In genomic region chr11:12800032-12800671, GRCh38 we compare ENCODE assay signal across 8 cellular contexts.
DNase-seq lines count a peak whose midpoint lies in the region; ATAC-seq and TF ChIP-seq lines count a peak whose summit lies in the region.

No MANE protein-coding gene starts in this region.

- TF ChIP-seq POLR2A in prostate gland (IDR thresholded peaks at IDR 0.05): no peak

- no peaks in the 10 kb centered on the region for H3K27me3 ChIP-seq in GM23248 (replicated peaks; ENCODE audit: insufficient read depth)
- H3K27me3 ChIP-seq in prostate gland (replicated peaks; ENCODE audit: insufficient read depth): no peaks in the 10 kb centered on the region

- no peak for TF ChIP-seq CTCF in fibroblast of mammary gland (conservative IDR thresholded peaks at IDR 0.05; ENCODE audit: control insufficient read depth, insufficient read depth, low read depth, low read length)
- no peak for TF ChIP-seq CTCF in prostate gland (IDR thresholded peaks at IDR 0.05)

- H2AFZ ChIP-seq in GM23248: no peak overlapping the region

- H3K9me3 ChIP-seq in GM23248 (ENCODE audit: low read depth) (no peaks in the 10 kb centered on the region), prostate gland (no peaks in the 10 kb centered on the region)

- no peaks in the 10 kb centered on the region for H3K4me1 Mint-ChIP-seq in activated T-cell treated with anti-CD3 and anti-CD28 coated beads, Interleukin-2, amount 50 U/mL, for 72 hours (ENCODE audit: low read depth)

- no peak overlapping the region for H3K4me3 Mint-ChIP-seq in activated T-cell treated with anti-CD3 and anti-CD28 coated beads, Interleukin-2, amount 50 U/mL, for 72 hours

- in situ Hi-C loops in GM23248 (cut with MboI): no loop called here

- H3K4me1 ChIP-seq in GM23248 (ENCODE audit: insufficient read depth) (peaks cover 39% of the 10 kb centered on the region), prostate gland (replicated peaks) (peaks cover 14% of the 10 kb centered on the region)

- ATAC-seq in activated T-cell treated with anti-CD3 and anti-CD28 coated beads, Interleukin-2, amount 50 U/mL, for 72 hours (replicated peaks in 1 of 2): no peak
- ATAC-seq in HG02973 (IDR thresholded peaks at IDR 0.05; ENCODE audit: unreplicated experiment) (no peak), GM19324 (IDR thresholded peaks at IDR 0.05; ENCODE audit: low FRiP score, unreplicated experiment) (no peak)

- DNase-seq in GM23248 (peak; percentile 83), NCI-H748 treated with DMSO at 0.1 percent for 48 hours (lab: John Stamatoyannopoulos, UW) (peak; percentile 89), fibroblast of mammary gland (ENCODE audit: low read depth) (peak; percentile 64), prostate gland (ENCODE audit: low spot score) (peak; percentile 63)
- DNase-seq in activated T-cell treated with anti-CD3 and anti-CD28 coated beads, Interleukin-2, amount 50 U/mL, for 72 hours: no peak
- DNase-seq in activated CD4-positive, alpha-beta T cell treated with anti-CD3 and anti-CD28 coated beads for 1 hour: no peak

- WGBS in GM23248 (ENCODE audit: low coverage in 1 of 2, low lambda C conversion rate in 2 of 2, missing lambda C conversion rate in 2 of 2), 2 experiments: 69 to 78% methylated on average over 8 of the region's 8 CpGs
- 27% methylated on average over 8 of the region's 8 CpGs for WGBS in prostate gland

- H3K36me3 ChIP-seq in GM23248 (ENCODE audit: low read depth) (no peaks in the 10 kb centered on the region), prostate gland (no peaks in the 10 kb centered on the region)

- H3K9me3 Mint-ChIP-seq in activated T-cell treated with anti-CD3 and anti-CD28 coated beads, Interleukin-2, amount 50 U/mL, for 72 hours: no peaks in the 10 kb centered on the region

- H3K9ac ChIP-seq in GM23248: no peak overlapping the region

- no peaks in the 10 kb centered on the region for H3K9me2 ChIP-seq in GM23248 (ENCODE audit: insufficient read depth)

- intact Hi-C loops in prostate gland (cut with DNase I): loop anchor here (10.0 kb wide), 1 partner anchor 75 kb away; no protein-coding TSS in a partner anchor

- H4K20me1 ChIP-seq in GM23248 (ENCODE audit: insufficient read depth): peaks cover 18% of the 10 kb centered on the region; the same call in 1 of the 2 replicates

- peaks cover 38% of the 10 kb centered on the region for H3F3A ChIP-seq in GM23248 (ENCODE audit: insufficient read depth)

- peaks cover 81% of the 10 kb centered on the region for H3K27me3 Mint-ChIP-seq in activated T-cell treated with anti-CD3 and anti-CD28 coated beads, Interleukin-2, amount 50 U/mL, for 72 hours (ENCODE audit: low read depth)

- H3K4me2 ChIP-seq in GM23248 (ENCODE audit: unreplicated experiment): peak overlapping the region; percentile 29

- H3K27ac ChIP-seq in GM23248 (peak overlapping the region; percentile 19; the same call in 1 of the 2 replicates), prostate gland (no peak overlapping the region)

- no peak overlapping the region for H3K27ac Mint-ChIP-seq in activated T-cell treated with anti-CD3 and anti-CD28 coated beads, Interleukin-2, amount 50 U/mL, for 72 hours

- H3K79me2 ChIP-seq in GM23248 (ENCODE audit: insufficient read depth): peaks cover 100% of the 10 kb centered on the region

- H3K36me3 Mint-ChIP-seq in activated T-cell treated with anti-CD3 and anti-CD28 coated beads, Interleukin-2, amount 50 U/mL, for 72 hours (ENCODE audit: insufficient read depth in 2 of 2): no peaks in the 10 kb centered on the region

- H3K4me3 ChIP-seq in GM23248 (no peak overlapping the region), fibroblast of mammary gland (ENCODE audit: control insufficient read depth, low read depth, low read length) (no peak overlapping the region), prostate gland (no peak overlapping the region)

Comparison
In these comparisons a context has a peak if more than half of its experiments do, and no peak if none do; other contexts are left out.
1. DNase-seq: peak in GM23248 (single experiment), NCI-H748 treated with DMSO at 0.1 percent for 48 hours (single experiment), fibroblast of mammary gland (single experiment) and prostate gland (single experiment); none in activated T-cell treated with anti-CD3 and anti-CD28 coated beads, Interleukin-2, amount 50 U/mL, for 72 hours (0 of 2) and activated CD4-positive, alpha-beta T cell treated with anti-CD3 and anti-CD28 coated beads for 1 hour (single experiment).